In the genomic region with DNA sequence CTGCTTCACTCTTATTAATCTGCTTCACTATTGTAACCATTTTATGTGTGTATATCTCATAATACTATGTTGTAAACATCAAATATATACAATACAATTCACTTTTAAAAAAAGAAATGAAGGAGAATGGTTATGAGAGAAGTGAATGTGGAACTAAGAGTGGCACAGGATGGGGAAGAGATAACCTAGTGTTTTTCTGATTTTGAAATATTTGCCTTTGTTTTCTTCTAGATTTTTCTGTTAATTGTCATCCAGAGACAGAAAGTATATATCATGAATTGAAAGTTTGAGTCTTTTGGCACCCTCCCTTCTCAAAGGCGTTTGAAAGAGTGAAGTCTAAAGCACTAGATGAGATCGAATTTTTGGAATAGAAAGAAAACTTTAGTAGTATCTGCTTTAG, we compare ENCODE assay signal across 15 cellular contexts. TPM values are rescaled to one million over a fixed set of nuclear protein-coding genes. Genes with fewer than 3 reads are reported as not detected.
A peak's percentile ranks its signal among the peaks of the same experiment; 100 is the strongest.
DNase-seq lines count a peak whose midpoint lies in the region; ATAC-seq, FAIRE-seq and TF ChIP-seq lines count a peak whose summit lies in the region.
"Had no signal": no experiment of that assay in that cellular context is flagged by ENCODE, and none has a peak within 500 bp of the region (broad histone marks: within the 10 kb centered on the region; RNA-seq: fewer than 3 reads in every experiment).

No MANE protein-coding gene starts in this region.

- TF ChIP-seq POLR2A in GM12878 (IDR thresholded peaks at IDR 0.05; ENCODE audit: low read depth, low read length) = no peak

- SMC1A ChIA-PET in GM12878 (lab: Charles Lee; ENCODE audit: uncharacterized antibody, unreplicated experiment) = interaction anchor here (1.3 kb wide), 1 partner anchor 21 kb away, joined by 4 read pairs; no protein-coding TSS in a partner anchor

- TF ChIP-seq CTCF in GM12878 (IDR thresholded peaks at IDR 0.05 in 2 of 3, conservative IDR thresholded peaks at IDR 0.05 in 1 of 3; ENCODE audit: control insufficient read depth in 2 of 3, extremely low read depth in 1 of 3, insufficient read depth in 1 of 3, low read depth in 3 of 3, low read length in 3 of 3) (no peak), osteoblast (IDR thresholded peaks at IDR 0.05; ENCODE audit: extremely low read depth, low read depth, low read length) (no peak)

- RAD21 ChIA-PET in GM12878 (lab: Charles Lee; ENCODE audit: unreplicated experiment) = no interaction called here

- FAIRE-seq in GM12878 (lab: Jason Lieb, UNC) = no peak
- FAIRE-seq: GM12891 had no signal

- peak overlapping the region; percentile 94 for H3K4me3 ChIP-seq in GM12878
- no peak overlapping the region for H3K4me3 ChIP-seq in osteoblast (ENCODE audit: insufficient read depth, low read length)
- H3K4me3 ChIP-seq: HAP-1, tibial artery had no signal

- H3K79me2 ChIP-seq in GM12878 (ENCODE audit: control insufficient read depth, insufficient read depth, low read length) (peaks cover 87% of the 10 kb centered on the region), osteoblast (ENCODE audit: insufficient read depth, low read length) (peaks cover 75% of the 10 kb centered on the region)

- H3K4me2 ChIP-seq in GM12878 (ENCODE audit: control insufficient read depth, insufficient read depth) (peak overlapping the region; percentile 85), osteoblast (ENCODE audit: insufficient read depth, low read length) (peak overlapping the region; percentile 95)

- 75% methylated on average over 2 of the region's 2 CpGs for WGBS in GM12878 (ENCODE audit: insufficient coverage, insufficient replicate concordance, low lambda C conversion rate, missing lambda C conversion rate)

- H2AFZ ChIP-seq in GM12878 (ENCODE audit: control insufficient read depth, low read depth, low read length) = no peak overlapping the region
- no peak overlapping the region for H2AFZ ChIP-seq in osteoblast (ENCODE audit: low read length)

- no peak overlapping the region for H3K9ac ChIP-seq in GM12878 (ENCODE audit: control insufficient read depth, insufficient read depth, low read length)

- CTCF ChIA-PET in GM12878 (lab: Yijun Ruan, JAX) = interaction anchor here (1.0 kb wide), 1 partner anchor 18 kb away, joined by 5 read pairs; no protein-coding TSS in a partner anchor

- H3K27me3 ChIP-seq in GM12878 (replicated peaks in 1 of 2; ENCODE audit: control insufficient read depth in 2 of 2, insufficient read depth in 2 of 2, low read length in 1 of 2) (no peaks in the 10 kb centered on the region), osteoblast (ENCODE audit: insufficient read depth, low read length) (no peaks in the 10 kb centered on the region)
- H3K27me3 ChIP-seq: tibial artery had no signal

- H3K27ac ChIP-seq in GM12878 (ENCODE audit: control insufficient read depth, insufficient read depth) (peak overlapping the region; percentile 50; the same call in 1 of the 2 replicates), osteoblast (ENCODE audit: low read depth, low read length) (no peak overlapping the region)
- H3K27ac ChIP-seq: tibial artery had no signal

- no TSS peak for BruUV-seq in GM12878 (replicated peaks; lab: Mats Ljungman, UMichigan)

- TF ChIP-seq RAD21 in GM12878 (IDR thresholded peaks at IDR 0.05; ENCODE audit: insufficient read depth, low read depth, low read length) = no peak

- H3K9me3 ChIP-seq in GM12878 (replicated peaks; ENCODE audit: control insufficient read depth, insufficient read depth, low read length) (peaks cover 3% of the 10 kb centered on the region), osteoblast (ENCODE audit: low read depth, low read length) (no peaks in the 10 kb centered on the region)
- H3K9me3 ChIP-seq: HAP-1, tibial artery had no signal

- TF ChIP-seq EP300 in GM12878 (IDR thresholded peaks at IDR 0.05; ENCODE audit: borderline replicate concordance in 1 of 2, control insufficient read depth in 1 of 2, low read depth in 2 of 2, low read length in 2 of 2) = no peak

- intact Hi-C loops in GM12878 (cut with micrococcal nuclease; ENCODE audit: unreplicated experiment) = loop anchor here (5.0 kb wide), 2 partner anchors 153 to 1753 kb away; a partner anchor contains a TSS
- intact Hi-C loops in Right ventricle myocardium inferior (cut with DNase I) = loop anchor here (5.0 kb wide), 1 partner anchor 182 kb away; no protein-coding TSS in a partner anchor

- POLR2A ChIA-PET in GM12878 (lab: Charles Lee) = no interaction called here

- H3K36me3 ChIP-seq in GM12878 (ENCODE audit: control insufficient read depth in 2 of 2, insufficient read depth in 2 of 2, low read length in 1 of 2) (peaks cover 0 to 3% of the 10 kb centered on the region in 2 experiments; a peak in 1 of 4 replicates), osteoblast (ENCODE audit: insufficient read depth, low read length) (no peaks in the 10 kb centered on the region)
- H3K36me3 ChIP-seq: HAP-1, tibial artery had no signal

- H4K20me1 ChIP-seq in GM12878 (ENCODE audit: control insufficient read depth, insufficient read depth) (no peaks in the 10 kb centered on the region), osteoblast (ENCODE audit: insufficient read depth, low read length) (peaks cover 27% of the 10 kb centered on the region)

- no peaks in the 10 kb centered on the region for H3K4me1 ChIP-seq in GM12878 (ENCODE audit: control insufficient read depth, insufficient read depth, low read length)
- H3K4me1 ChIP-seq in osteoblast (ENCODE audit: insufficient read depth, low read length) = peaks cover 19% of the 10 kb centered on the region

- no peak for ATAC-seq in GM12878
- no peak for ATAC-seq in Right ventricle myocardium inferior
- ATAC-seq in GM18873 (IDR thresholded peaks at IDR 0.05; ENCODE audit: low FRiP score, unreplicated experiment) = no peak

- DNase-seq in SIG-M5 treated with dmso at 0.1 percent for 504 hours (lab: John Stamatoyannopoulos, UW; ENCODE audit: unreplicated experiment) = peak; percentile 44
- DNase-seq in SIG-M5 (lab: John Stamatoyannopoulos, UW) = no peak
- DNase-seq in KBM-7 = peak; percentile 19
- no peak for DNase-seq in GM12878 (ENCODE audit: low read depth, low spot score)
- DNase-seq in osteoblast (ENCODE audit: insufficient read length, low spot score, missing footprints) = no peak
- no peak for DNase-seq in Right ventricle myocardium inferior (ENCODE audit: missing footprints)
- no peak for DNase-seq in foreskin melanocyte
- DNase-seq: activated CD4-positive, alpha-beta T cell treated with anti-CD3 and anti-CD28 coated beads, Interleukin-2, amount 50 U/mL, for 1 hour; DMS 273 treated with DMSO at 0.1 percent for 48 hours; NCI-H187; NCI-H774; tibial artery had no signal

- in situ Hi-C loops in KBM-7 (cut with MboI; ENCODE audit: low pct_unique_long_range_greater_than_20kb, low sequenced_read_pairs) (no loop called here), GM12878 (cut with MboI) (loop anchor here (25.0 kb wide), 1 partner anchor 1758 kb away; a partner anchor contains a TSS)

RNA-seq across cellular contexts. Expression of a gene that starts 2.8 kb away (rescaled TPM):
- total RNA-seq in GM12878 (2013; cell fraction: nucleolus; rRNA removed) = 21.8 and 23.0 TPM in 2 replicates
- total RNA-seq in GM12878 (2014; rRNA removed) (19.0 and 20.7 TPM in 2 replicates), GM12878 (2014; rRNA removed; fragmentation: Illumina TruSeq; extraction: Trizol) (25.9 and 28.9 TPM in 2 replicates), GM12878 (2021) (19.6 and 20.8 TPM in 2 replicates), osteoblast (58.6 and 66.6 TPM in 2 replicates), Right ventricle myocardium inferior (30.0 TPM)
- polyA plus RNA-seq in GM12878 (2011; ENCODE audit: low read depth) = 15.0 TPM
- polyA plus RNA-seq in GM12878 (2011; rRNA removed) (13.7 and 21.3 TPM in 2 replicates), GM12878 (2014; fragmentation: Illumina TruSeq; extraction: Trizol) (14.9 and 17.8 TPM in 2 replicates), GM12878 (2014; fragmentation: Nextera tagmentation; extraction: Ambion mirVana) (10 to 100 TPM in 1 of 2 experiments, 1 to 10 TPM in 1; 9.3 to 19.0 TPM), GM12878 (2014; rRNA removed) (9.7 and 11.4 TPM in 2 replicates), GM12878 (2016; fragmentation: Nextera tagmentation; extraction: Ambion mirVana) (10 to 100 TPM; 32.8 to 37.4 TPM)
- 6.3 and 7.2 TPM in 2 replicates for polyA plus RNA-seq in GM12878 (2011; cell fraction: cytosol; rRNA removed)
- polyA plus RNA-seq in GM12878 (2011; cell fraction: nucleus; rRNA removed) = 4.6 and 6.0 TPM in 2 replicates
- 19.2 and 20.5 TPM in 2 replicates for polyA plus RNA-seq in GM12878 (2012)
- 21.6 and 26.4 TPM in 2 replicates for polyA minus RNA-seq in GM12878 (2011; rRNA and poly(A)+ RNA removed)
- 11.5 and 12.4 TPM in 2 replicates for polyA minus RNA-seq in GM12878 (2011; cell fraction: cytosol; rRNA and poly(A)+ RNA removed)
- 6.5 and 8.6 TPM in 2 replicates for polyA minus RNA-seq in GM12878 (2011; cell fraction: nucleus; rRNA and poly(A)+ RNA removed)

RNA-seq across cellular contexts. Expression of a gene that starts 35.2 kb away (rescaled TPM):
- total RNA-seq in GM12878 (2013; cell fraction: nucleolus; rRNA removed) = not detected in 2 replicates
- 0.56 and 0.60 TPM in 2 replicates for total RNA-seq in GM12878 (2014; rRNA removed)
- total RNA-seq in GM12878 (2014; rRNA removed; fragmentation: Illumina TruSeq; extraction: Trizol) = 0.54 and 0.69 TPM in 2 replicates
- 1.2 and 1.9 TPM in 2 replicates for total RNA-seq in GM12878 (2021)
- polyA plus RNA-seq in GM12878 (2011; ENCODE audit: low read depth) = 2.4 TPM
- polyA plus RNA-seq in GM12878 (2011; rRNA removed) = 0.01 and 0.09 TPM in 2 replicates
- polyA plus RNA-seq in GM12878 (2011; cell fraction: cytosol; rRNA removed) = 0.03 TPM in 2 replicates
- polyA plus RNA-seq in GM12878 (2011; cell fraction: nucleus; rRNA removed) = 0.04 and 0.10 TPM in 2 replicates
- polyA plus RNA-seq in GM12878 (2012) = 3.7 and 4.9 TPM in 2 replicates
- polyA plus RNA-seq in GM12878 (2014; fragmentation: Illumina TruSeq; extraction: Trizol) = 0.57 and 0.89 TPM in 2 replicates
- polyA plus RNA-seq in GM12878 (2014; fragmentation: Nextera tagmentation; extraction: Ambion mirVana) = under 1 TPM; 0.27 to 0.68 TPM
- 0.74 and 1.1 TPM in 2 replicates for polyA plus RNA-seq in GM12878 (2014; rRNA removed)
- polyA plus RNA-seq in GM12878 (2016; fragmentation: Nextera tagmentation; extraction: Ambion mirVana) = under 1 TPM; 0.23 to 0.40 TPM
- polyA minus RNA-seq in GM12878 (2011; rRNA and poly(A)+ RNA removed) = not detected in 2 replicates
- not detected in 2 replicates for polyA minus RNA-seq in GM12878 (2011; cell fraction: cytosol; rRNA and poly(A)+ RNA removed)
- polyA minus RNA-seq in GM12878 (2011; cell fraction: nucleus; rRNA and poly(A)+ RNA removed) = 0.19 TPM in 1 of 2 replicates, not detected in the other
- 33.9 and 34.0 TPM in 2 replicates for total RNA-seq in osteoblast
- total RNA-seq in Right ventricle myocardium inferior = 4.7 TPM

Comparison
In these comparisons a context has a peak if more than half of its experiments do, and no peak if none do; other contexts are left out.
1. DNase-seq: peak in SIG-M5 treated with dmso at 0.1 percent for 504 hours (single experiment) and KBM-7 (single experiment); none in SIG-M5 (single experiment), GM12878 (single experiment), osteoblast (single experiment), Right ventricle myocardium inferior (single experiment) and foreskin melanocyte (single experiment).